Comparison of ENCODE assay signal across 8 cellular contexts in genomic region chr17:3827124-3827773, GRCh38. TPM values are rescaled to one million over a fixed set of nuclear protein-coding genes. Genes with fewer than 3 reads are reported as not detected.
DNase-seq lines count a peak whose midpoint lies in the region; ATAC-seq and TF ChIP-seq lines count a peak whose summit lies in the region.

No MANE protein-coding gene starts in this region.

- BruUV-seq in Caco-2 (replicated peaks; lab: Mats Ljungman, UMichigan) = no TSS peak

- H3K4me3 ChIP-seq in Caco-2 (ENCODE audit: low read depth, low read length) (no peak overlapping the region), astrocyte of the spinal cord (ENCODE audit: low read depth, low read length) (no peak overlapping the region)

- intact Hi-C loops in Caco-2 (cut with micrococcal nuclease; ENCODE audit: unreplicated experiment) = loop anchor here (1.0 kb wide), 1 partner anchor 90 kb away; no protein-coding TSS in a partner anchor

- no peaks in the 10 kb centered on the region for H3K27me3 Mint-ChIP-seq in Caco-2 (ENCODE audit: insufficient read depth, unreplicated experiment)

- no peaks in the 10 kb centered on the region for H3K36me3 ChIP-seq in Caco-2 (ENCODE audit: control insufficient read depth, insufficient read depth, low read length)

- peaks cover 44% of the 10 kb centered on the region for H3K36me3 Mint-ChIP-seq in Caco-2 (ENCODE audit: insufficient read depth, unreplicated experiment)

- H3K9me3 Mint-ChIP-seq in Caco-2 (ENCODE audit: unreplicated experiment) = no peaks in the 10 kb centered on the region

- ATAC-seq in HG02678 (IDR thresholded peaks at IDR 0.05; ENCODE audit: unreplicated experiment) = no peak

- H3K4me1 Mint-ChIP-seq in Caco-2 (ENCODE audit: low read depth, unreplicated experiment) = no peaks in the 10 kb centered on the region

- DNase-seq in Caco-2 (peak; percentile 41 to 53), HK-2 (ENCODE audit: unreplicated experiment) (peak; percentile 55), T-helper 22 cell (ENCODE audit: low read depth) (peak; percentile 34), astrocyte of the spinal cord (ENCODE audit: low read depth, low spot score) (peak; percentile 77), kidney tubule cell (ENCODE audit: low spot score) (peak; percentile 71), GF-D8 (lab: John Stamatoyannopoulos, UW) (no peak)
- DNase-seq in stimulated activated CD4-positive, alpha-beta T cell treated with anti-CD3 and anti-CD28 coated beads, Interleukin-4, amount 100 ng/mL, for 1 hour = peak; percentile 54

- in situ Hi-C loops in astrocyte of the spinal cord (cut with HindIII; ENCODE audit: low sequenced_read_pairs) = no loop called here

- CTCF ChIA-PET in Caco-2 (lab: Charles Lee) = no interaction called here

- H3K27ac Mint-ChIP-seq in Caco-2 (ENCODE audit: unreplicated experiment) = no peak overlapping the region

- POLR2A ChIA-PET in Caco-2 (lab: Charles Lee) = interaction anchor here (0.6 kb wide), 1 partner anchor 17 kb away, joined by 5 read pairs; no protein-coding TSS in a partner anchor

- TF ChIP-seq CTCF in Caco-2 (IDR thresholded peaks at IDR 0.05; ENCODE audit: insufficient read depth in 1 of 2, low read depth in 1 of 2, low read length in 1 of 2, severe bottlenecking in 1 of 2, unreplicated experiment in 1 of 2) (peak; percentile 15 to 40), astrocyte of the spinal cord (IDR thresholded peaks at IDR 0.05; ENCODE audit: low read depth, low read length) (peak; percentile 86)

- no peaks in the 10 kb centered on the region for H3K9me3 ChIP-seq in Caco-2

- no peaks in the 10 kb centered on the region for H3K27me3 ChIP-seq in Caco-2 (replicated peaks; ENCODE audit: control insufficient read depth, insufficient read depth, low read length)

- no peak overlapping the region for H3K4me3 Mint-ChIP-seq in Caco-2 (ENCODE audit: unreplicated experiment)

- H3K4me1 ChIP-seq in Caco-2 = no peaks in the 10 kb centered on the region

RNA-seq across cellular contexts. Expression of gene NCBP3, which starts 18.8 kb away (rescaled TPM):
- total RNA-seq in Caco-2 (2022) = 28.4 and 32.8 TPM in 2 replicates

RNA-seq across cellular contexts. Expression of gene ITGAE, which starts 26.3 kb away (rescaled TPM):
- total RNA-seq in Caco-2 (2022) = 12.5 and 12.8 TPM in 2 replicates
